ENCODE assay signal across 18 cellular contexts in the genomic region with DNA sequence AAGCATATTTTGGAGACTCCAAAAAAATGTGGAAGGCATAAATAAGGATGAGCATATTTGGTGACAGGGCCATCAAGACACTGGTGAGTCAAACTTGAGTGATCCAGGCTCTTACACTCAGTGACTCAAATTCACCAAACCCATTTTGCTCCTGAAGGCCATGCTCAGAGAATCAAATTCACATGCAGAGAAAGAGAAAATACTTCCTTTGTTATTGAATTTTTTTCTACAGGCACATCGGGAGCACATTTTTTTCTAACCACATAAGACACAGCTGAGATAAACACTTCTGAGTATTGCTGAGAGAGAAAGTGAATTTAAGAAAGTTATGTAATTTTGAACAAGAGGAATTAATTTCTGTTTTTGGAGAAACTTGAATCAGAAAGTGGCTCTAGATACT.
DNase-seq lines count a peak whose midpoint lies in the region; ATAC-seq and TF ChIP-seq lines count a peak whose summit lies in the region.
"Had no signal": no experiment of that assay in that cellular context is flagged by ENCODE, and none has a peak within 500 bp of the region (broad histone marks: within the 10 kb centered on the region; RNA-seq: fewer than 3 reads in every experiment).

No MANE protein-coding gene starts in this region.

- no peaks in the 10 kb centered on the region for H3K27me3 ChIP-seq in dorsolateral prefrontal cortex
- H3K27me3 ChIP-seq: Peyer's patch had no signal

- H3K27ac ChIP-seq in dorsolateral prefrontal cortex = peak overlapping the region in 1 of 59 donors; percentile 61
- H3K27ac ChIP-seq: Peyer's patch had no signal

- H3K4me3 ChIP-seq in epithelial cell of esophagus (ENCODE audit: low read length) (no peak overlapping the region), dorsolateral prefrontal cortex (no peak overlapping the region)
- H3K4me3 ChIP-seq: GM12878, Peyer's patch had no signal

- TF ChIP-seq CTCF in epithelial cell of esophagus (IDR thresholded peaks at IDR 0.05; ENCODE audit: insufficient read depth, low read depth, low read length, missing control alignments) = no peak
- TF ChIP-seq CTCF in dorsolateral prefrontal cortex (IDR thresholded peaks at IDR 0.05 in 54 of 56, conservative IDR thresholded peaks at IDR 0.05 in 2 of 56; ENCODE audit: low read depth in 1 of 56, partially characterized antibody in 56 of 56) = no peak

- ATAC-seq in sciatic nerve (peak; percentile 83), HG02571 (IDR thresholded peaks at IDR 0.05; ENCODE audit: unreplicated experiment) (no peak)
- ATAC-seq: GM12878 had no signal

- DNase-seq in ELR (ENCODE audit: low read depth) = peak; percentile 47
- peak; percentile 66 for DNase-seq in RPMI7951 (ENCODE audit: low read depth)
- DNase-seq in epithelial cell of esophagus (ENCODE audit: low read depth) = peak; percentile 31
- DNase-seq in sciatic nerve (ENCODE audit: low spot score) = no peak
- no peak for DNase-seq in NCI-H82 treated with DMSO at 0.1 percent for 48 hours (lab: John Stamatoyannopoulos, UW; ENCODE audit: unreplicated experiment)
- DNase-seq in dorsolateral prefrontal cortex = no peak
- DNase-seq in cerebellar nuclear complex (lab: John Stamatoyannopoulos, UW) = no peak
- DNase-seq: activated CD8-positive, alpha-beta memory T cell treated with anti-CD3 and anti-CD28 coated beads for 24 hours; activated effector memory CD4-positive, alpha-beta T cell treated with Interleukin-2 at 50 U/mL for 16 hours; DND-41; effector CD8-positive, alpha-beta T cell; midbrain; NCI-H2029; NCI-H69; Peyer's patch; stimulated activated naive CD4-positive, alpha-beta T cell treated with Interleukin-2 at 50 U/mL for 16 hours had no signal

- intact Hi-C loops in sciatic nerve (cut with DNase I) = no loop called here
- intact Hi-C loops in dorsolateral prefrontal cortex (cut with DNase I) = no loop called here

Comparison
In these comparisons a context has a peak if more than half of its experiments do, and no peak if none do; other contexts are left out.
1. DNase-seq: peak in ELR (single experiment), RPMI7951 (single experiment) and epithelial cell of esophagus (single experiment); none in sciatic nerve (single experiment), NCI-H82 treated with DMSO at 0.1 percent for 48 hours (single experiment), dorsolateral prefrontal cortex (0 of 10) and cerebellar nuclear complex (0 of 2).